Comparison of ENCODE assay signal across 22 cellular contexts in the genomic region with DNA sequence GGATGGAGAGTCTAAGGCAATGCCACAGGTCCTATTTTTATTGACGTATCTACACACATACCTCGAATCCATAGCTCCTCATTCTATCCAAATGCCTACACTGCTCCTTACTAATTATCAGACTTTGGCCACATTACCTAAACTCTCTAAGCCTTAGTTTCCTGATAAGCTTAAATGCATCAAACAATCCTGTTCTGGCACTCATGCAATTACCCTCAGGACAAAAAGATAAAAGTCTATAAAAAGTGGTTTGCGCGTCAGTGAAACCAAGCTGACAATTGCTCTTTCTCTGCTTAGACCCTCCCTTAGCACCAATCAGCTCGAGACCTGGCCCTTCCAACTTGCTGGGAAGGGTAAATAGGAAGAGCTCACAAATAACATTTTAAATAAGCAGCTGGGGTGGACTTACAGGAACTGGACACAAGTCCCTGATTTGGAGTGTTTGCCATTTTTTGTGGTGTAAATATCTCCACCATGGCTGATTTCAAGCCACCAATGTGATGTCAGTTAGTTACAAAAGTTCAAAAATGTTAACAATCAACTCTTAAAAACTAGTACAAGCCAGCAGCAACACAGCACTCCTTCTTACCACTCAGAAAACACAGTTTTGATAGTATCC.
"Had no signal": no experiment of that assay in that cellular context is flagged by ENCODE, and none has a peak within 500 bp of the region (broad histone marks: within the 10 kb centered on the region; RNA-seq: fewer than 3 reads in every experiment).

No MANE protein-coding gene starts in this region.

- H3K9me3 Mint-ChIP-seq: activated naive CD4-positive, alpha-beta T cell treated with anti-CD3 and anti-CD28 coated beads for 36 hours; activated naive CD8-positive, alpha-beta T cell treated with anti-CD3 and anti-CD28 coated beads, Interleukin-2, amount 10 ng/mL, durations not matched to agents 7 days and 5 days; naive thymus-derived CD8-positive, alpha-beta T cell; neural progenitor cell; T-helper 1 cell treated with Interleukin-12 subunit alpha and Interleukin-12 subunit beta and Interleukin-4 antibody, amounts not matched to agents 30 μg/mL and 1 μg/mL, for 36 hours; WTC11 had no signal

- H3K4me3 ChIP-seq: breast epithelium, heart left ventricle, left ventricle myocardium inferior, neural progenitor cell, sigmoid colon had no signal

- H3K36me3 ChIP-seq: breast epithelium, heart left ventricle, left ventricle myocardium inferior, neural progenitor cell, sigmoid colon had no signal

- H3K27ac ChIP-seq: breast epithelium, epithelial cell of prostate, heart left ventricle, left ventricle myocardium inferior, neural progenitor cell, sigmoid colon had no signal

- H3K27me3 ChIP-seq: breast epithelium, sigmoid colon had no signal

- H3K4me3 Mint-ChIP-seq: activated naive CD4-positive, alpha-beta T cell treated with anti-CD3 and anti-CD28 coated beads for 36 hours; activated naive CD8-positive, alpha-beta T cell treated with anti-CD3 and anti-CD28 coated beads, Interleukin-2, amount 10 ng/mL, durations not matched to agents 7 days and 5 days; naive thymus-derived CD8-positive, alpha-beta T cell; neural progenitor cell; T-helper 1 cell treated with Interleukin-12 subunit alpha and Interleukin-12 subunit beta and Interleukin-4 antibody, amounts not matched to agents 30 μg/mL and 1 μg/mL, for 36 hours; WTC11 had no signal

- H3K9me3 ChIP-seq: breast epithelium, heart left ventricle, left ventricle myocardium inferior, sigmoid colon had no signal

- ATAC-seq: naive thymus-derived CD8-positive, alpha-beta T cell; WTC11 had no signal

- H3K36me3 Mint-ChIP-seq: activated naive CD8-positive, alpha-beta T cell treated with anti-CD3 and anti-CD28 coated beads, Interleukin-2, amount 10 ng/mL, durations not matched to agents 7 days and 5 days; naive thymus-derived CD8-positive, alpha-beta T cell; neural progenitor cell; WTC11 had no signal

- H3K27ac Mint-ChIP-seq: activated naive CD4-positive, alpha-beta T cell treated with anti-CD3 and anti-CD28 coated beads for 36 hours; activated naive CD8-positive, alpha-beta T cell treated with anti-CD3 and anti-CD28 coated beads, Interleukin-2, amount 10 ng/mL, durations not matched to agents 7 days and 5 days; naive thymus-derived CD8-positive, alpha-beta T cell; neural progenitor cell; T-helper 1 cell treated with Interleukin-12 subunit alpha and Interleukin-12 subunit beta and Interleukin-4 antibody, amounts not matched to agents 30 μg/mL and 1 μg/mL, for 36 hours; WTC11 had no signal

- H3K4me1 Mint-ChIP-seq: activated naive CD8-positive, alpha-beta T cell treated with anti-CD3 and anti-CD28 coated beads, Interleukin-2, amount 10 ng/mL, durations not matched to agents 7 days and 5 days had no signal

- DNase-seq: activated CD4-positive, alpha-beta T cell treated with anti-CD3 and anti-CD28 coated beads, Interleukin-2, amount 50 U/mL, for 48 hours; activated CD8-positive, alpha-beta memory T cell treated with anti-CD3 and anti-CD28 coated beads, Interleukin-2, amount 50 U/mL, for 48 hours; activated effector memory CD4-positive, alpha-beta T cell treated with Interleukin-2 at 50 U/mL for 16 hours; activated naive CD4-positive, alpha-beta T cell treated with anti-CD3 and anti-CD28 coated beads for 36 hours; activated naive CD8-positive, alpha-beta T cell treated with anti-CD3 and anti-CD28 coated beads, Interleukin-2, amount 10 ng/mL, durations not matched to agents 7 days and 5 days; activated T-cell treated with anti-CD3 and anti-CD28 coated beads, Interleukin-2, amount 50 U/mL, for 48 hours; amniotic stem cell; cerebellar nuclear complex; cortex of kidney; heart left ventricle; left ventricle myocardium inferior; naive thymus-derived CD8-positive, alpha-beta T cell; sigmoid colon; stimulated activated CD4-positive, alpha-beta T cell treated with anti-CD3 and anti-CD28 coated beads, Interleukin-2, amount 100 ng/mL, for 48 hours; stimulated activated CD8-positive, alpha-beta memory T cell treated with anti-CD3 and anti-CD28 coated beads, Interleukin-4, amount 100 ng/mL, for 48 hours; stimulated activated naive CD4-positive, alpha-beta T cell; T1000 had no signal

- H3K4me1 ChIP-seq: breast epithelium, heart left ventricle, left ventricle myocardium inferior, sigmoid colon had no signal
